Comparison of ENCODE assay signal across 8 cellular contexts in genomic region chr7:131106681-131107342, GRCh38.
DNase-seq lines count a peak whose midpoint lies in the region; ATAC-seq lines count a peak whose summit lies in the region.

No MANE protein-coding gene starts in this region.

- no peaks in the 10 kb centered on the region for H3K9me3 Mint-ChIP-seq in dendritic cell treated with granulocyte-macrophage colony-stimulating factor and Interleukin-4, amounts not matched to agents 40 ng/mL and 50 ng/mL, for 4 days

- H3K18ac ChIP-seq in mesenchymal stem cell (ENCODE audit: low read depth in 1 of 2, low read length in 2 of 2) = peak overlapping the region; percentile 73 to 97

- H2BK120ac ChIP-seq in mesenchymal stem cell (ENCODE audit: low read depth, low read length) = peak overlapping the region; percentile 76

- peak overlapping the region; percentile 57 for H3K27ac ChIP-seq in mesenchymal stem cell (ENCODE audit: low read length, poor library complexity, severe bottlenecking)

- under 1% methylated on average over 15 of the region's 32 CpGs for WGBS in mesenchymal stem cell

- H3K4me3 ChIP-seq in MG63 (peak overlapping the region; percentile 67), mesenchymal stem cell (ENCODE audit: insufficient read depth in 1 of 2, low read depth in 1 of 2, low read length in 2 of 2) (peak overlapping the region; percentile 91 to 97)

- peak overlapping the region in 1 of 2 experiments; percentile 75 for H3K23ac ChIP-seq in mesenchymal stem cell (ENCODE audit: low read length in 2 of 2)

- H2AK5ac ChIP-seq in mesenchymal stem cell (ENCODE audit: low read length, severe bottlenecking) = no peak overlapping the region

- no peak overlapping the region for H2BK5ac ChIP-seq in mesenchymal stem cell (ENCODE audit: low read depth, low read length, poor library complexity, severe bottlenecking)

- H3K36me3 ChIP-seq in MG63 (no peaks in the 10 kb centered on the region; the same call in 1 of the 2 replicates), mesenchymal stem cell (ENCODE audit: control insufficient read depth in 1 of 2, insufficient read depth in 2 of 2, low read depth in 1 of 2, low read length in 2 of 2) (peaks cover 3 to 21% of the 10 kb centered on the region in 2 experiments)

- H3K9me3 ChIP-seq in MG63 (no peaks in the 10 kb centered on the region), mesenchymal stem cell (ENCODE audit: control insufficient read depth, low read length) (no peaks in the 10 kb centered on the region)

- intact Hi-C loops in dendritic cell treated with granulocyte-macrophage colony-stimulating factor and Interleukin-4, amounts not matched to agents 40 ng/mL and 50 ng/mL, for 4 days (cut with micrococcal nuclease) = no loop called here

- H4K8ac ChIP-seq in mesenchymal stem cell (ENCODE audit: low read length) = no peak overlapping the region

- H3K27me3 ChIP-seq in MG63 (no peaks in the 10 kb centered on the region), mesenchymal stem cell (ENCODE audit: control insufficient read depth in 1 of 2, insufficient read depth in 1 of 2, low read length in 2 of 2) (no peaks in the 10 kb centered on the region)

- peak overlapping the region; percentile 40 for H4K91ac ChIP-seq in mesenchymal stem cell (ENCODE audit: low read length)

- H3K4me1 ChIP-seq in mesenchymal stem cell (ENCODE audit: control insufficient read depth, insufficient read depth, low read depth, low read length) = peaks cover 9% of the 10 kb centered on the region

- H3K4me2 ChIP-seq in mesenchymal stem cell (ENCODE audit: low read length, poor library complexity, severe bottlenecking) = peak overlapping the region; percentile 98

- ATAC-seq in stimulated activated naive CD8-positive, alpha-beta T cell treated with anti-CD3 and anti-CD28 coated beads, Interleukin-15, Interleukin-2, amounts not matched to agents 100 U/mL and 50 U/mL, for 24 hours = peak; percentile 5
- ATAC-seq in GM18858 (IDR thresholded peaks at IDR 0.05; ENCODE audit: unreplicated experiment) = no peak

- H3K4me3 Mint-ChIP-seq in dendritic cell treated with granulocyte-macrophage colony-stimulating factor and Interleukin-4, amounts not matched to agents 40 ng/mL and 50 ng/mL, for 4 days = peak overlapping the region; percentile 85

- DNase-seq in DMS53 treated with DMSO at 0.1 percent for 48 hours (lab: John Stamatoyannopoulos, UW; ENCODE audit: unreplicated experiment) (peak; percentile 64), MG63 (peak; percentile 34), mesenchymal stem cell (no peak), NOMO-1 treated with dmso at 0.1 percent for 144 hours (lab: John Stamatoyannopoulos, UW; ENCODE audit: unreplicated experiment) (no peak)
- peak; percentile 40 to 54 for DNase-seq in activated CD4-positive, alpha-beta T cell treated with anti-CD3 and anti-CD28 coated beads, Interleukin-2, amount 50 U/mL, for 48 hours
- DNase-seq in stimulated activated naive CD8-positive, alpha-beta T cell treated with anti-CD3 and anti-CD28 coated beads, Interleukin-15, Interleukin-2, amounts not matched to agents 100 U/mL and 50 U/mL, for 24 hours = peak; percentile 60

- peak overlapping the region in 1 of 2 experiments; percentile 98 for H3K4ac ChIP-seq in mesenchymal stem cell (ENCODE audit: low read depth in 1 of 2, low read length in 2 of 2)

- H2BK12ac ChIP-seq in mesenchymal stem cell (ENCODE audit: low read length in 2 of 2) = peak overlapping the region in 1 of 2 experiments; percentile 15

- H3K27me3 Mint-ChIP-seq in dendritic cell treated with granulocyte-macrophage colony-stimulating factor and Interleukin-4, amounts not matched to agents 40 ng/mL and 50 ng/mL, for 4 days = no peaks in the 10 kb centered on the region

- H2AFZ ChIP-seq in mesenchymal stem cell (ENCODE audit: low read depth, low read length) = no peak overlapping the region

- peaks cover 66% of the 10 kb centered on the region for H3K4me1 Mint-ChIP-seq in dendritic cell treated with granulocyte-macrophage colony-stimulating factor and Interleukin-4, amounts not matched to agents 40 ng/mL and 50 ng/mL, for 4 days (ENCODE audit: low read depth)

- no peak overlapping the region for H2BK15ac ChIP-seq in mesenchymal stem cell (ENCODE audit: low read depth, poor library complexity, severe bottlenecking)

- H3K9ac ChIP-seq in mesenchymal stem cell (ENCODE audit: low read length) = peak overlapping the region; percentile 100

- peaks cover 7% of the 10 kb centered on the region for H3K79me1 ChIP-seq in mesenchymal stem cell (replicated peaks; ENCODE audit: low read length, poor library complexity, severe bottlenecking)

- H3K14ac ChIP-seq in mesenchymal stem cell (ENCODE audit: low read length in 2 of 2) = peak overlapping the region in 1 of 2 experiments; percentile 73

- H3K36me3 Mint-ChIP-seq in dendritic cell treated with granulocyte-macrophage colony-stimulating factor and Interleukin-4, amounts not matched to agents 40 ng/mL and 50 ng/mL, for 4 days (ENCODE audit: low read depth) = peaks cover 66% of the 10 kb centered on the region

- peak overlapping the region; percentile 92 for H3K27ac Mint-ChIP-seq in dendritic cell treated with granulocyte-macrophage colony-stimulating factor and Interleukin-4, amounts not matched to agents 40 ng/mL and 50 ng/mL, for 4 days

Comparison
In these comparisons a context has a peak if more than half of its experiments do, and no peak if none do; other contexts are left out.
1. DNase-seq: peak in DMS53 treated with DMSO at 0.1 percent for 48 hours (single experiment), MG63 (single experiment), activated CD4-positive, alpha-beta T cell treated with anti-CD3 and anti-CD28 coated beads, Interleukin-2, amount 50 U/mL, for 48 hours (2 of 2) and stimulated activated naive CD8-positive, alpha-beta T cell treated with anti-CD3 and anti-CD28 coated beads, Interleukin-15, Interleukin-2, amounts not matched to agents 100 U/mL and 50 U/mL, for 24 hours (single experiment); none in mesenchymal stem cell (single experiment) and NOMO-1 treated with dmso at 0.1 percent for 144 hours (single experiment).